ENCODE assay signal across 28 cellular contexts in the genomic region with DNA sequence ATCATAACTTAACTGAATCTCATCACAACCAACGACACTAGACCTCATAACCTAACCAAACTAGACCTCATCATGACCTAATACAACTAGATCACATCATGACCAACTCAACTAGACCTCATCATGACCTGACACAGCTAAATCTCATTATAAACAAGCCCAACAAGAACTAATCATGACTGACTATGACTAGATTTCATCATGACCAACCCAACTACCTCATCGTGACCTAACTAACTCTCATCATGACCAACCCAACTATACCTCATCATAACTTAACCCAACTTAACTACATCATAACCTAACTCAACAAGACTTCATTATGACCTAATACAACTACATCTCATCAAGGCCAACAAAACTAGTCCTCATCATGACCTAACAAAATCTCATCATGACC.
"Had no signal": no experiment of that assay in that cellular context is flagged by ENCODE, and none has a peak within 500 bp of the region (broad histone marks: within the 10 kb centered on the region; RNA-seq: fewer than 3 reads in every experiment).

No MANE protein-coding gene starts in this region.

- H3K4me1 Mint-ChIP-seq: mesothelial cell of epicardium had no signal

- H3K27me3 ChIP-seq: colonic mucosa, esophagus squamous epithelium, gastrocnemius medialis, heart right ventricle, left lung had no signal

- H3K27me3 Mint-ChIP-seq: dendritic cell treated with granulocyte-macrophage colony-stimulating factor and Interleukin-4, amounts not matched to agents 40 ng/mL and 50 ng/mL, for 4 days; effector memory CD8-positive, alpha-beta T cell; naive B cell had no signal

- ATAC-seq: effector memory CD8-positive, alpha-beta T cell; esophagus mucosa; gastrocnemius medialis; heart right ventricle; left cardiac atrium; left lung; left ventricle myocardium superior; lower lobe of right lung; mucosa of descending colon had no signal

- H3K9me3 ChIP-seq: colonic mucosa, esophagus squamous epithelium, gastrocnemius medialis, heart right ventricle, lower lobe of right lung had no signal

- H3K9me3 Mint-ChIP-seq: dendritic cell treated with granulocyte-macrophage colony-stimulating factor and Interleukin-4, amounts not matched to agents 40 ng/mL and 50 ng/mL, for 4 days; effector memory CD8-positive, alpha-beta T cell; endodermal cell; mesothelial cell of epicardium; naive B cell had no signal

- H3K27ac Mint-ChIP-seq: dendritic cell treated with granulocyte-macrophage colony-stimulating factor and Interleukin-4, amounts not matched to agents 40 ng/mL and 50 ng/mL, for 4 days; effector memory CD8-positive, alpha-beta T cell; endodermal cell; mesothelial cell of epicardium; naive B cell had no signal

- H3K4me3 Mint-ChIP-seq: dendritic cell treated with granulocyte-macrophage colony-stimulating factor and Interleukin-4, amounts not matched to agents 40 ng/mL and 50 ng/mL, for 4 days; effector memory CD8-positive, alpha-beta T cell; endodermal cell; mesothelial cell of epicardium; naive B cell had no signal

- DNase-seq: colonic mucosa; cortex of kidney; effector CD8-positive, alpha-beta T cell; effector memory CD8-positive, alpha-beta T cell; endodermal cell; erythroblast; esophagus squamous epithelium; foreskin fibroblast; foreskin melanocyte; gastrocnemius medialis; glutamatergic neuron; head of caudate nucleus; heart right ventricle; hippocampal formation; left cardiac atrium; left lung; left ventricle myocardium superior; lower lobe of right lung; mesenchymal stem cell; mucosa of descending colon; naive B cell had no signal

- H3K36me3 ChIP-seq: colonic mucosa, gastrocnemius medialis, left lung, lower lobe of right lung had no signal

- H3K27ac ChIP-seq: colonic mucosa, epithelial cell of prostate, esophagus squamous epithelium, gastrocnemius medialis, heart right ventricle, left lung, lower lobe of right lung had no signal

- FAIRE-seq: endometrium, islet of Langerhans, keratinocyte had no signal

- H3K4me3 ChIP-seq: colonic mucosa, esophagus squamous epithelium, gastrocnemius medialis, heart right ventricle, left lung, lower lobe of right lung, mucosa of descending colon had no signal

- H3K4me1 ChIP-seq: colonic mucosa, gastrocnemius medialis, heart right ventricle, left lung, lower lobe of right lung had no signal
